In the genomic region with DNA sequence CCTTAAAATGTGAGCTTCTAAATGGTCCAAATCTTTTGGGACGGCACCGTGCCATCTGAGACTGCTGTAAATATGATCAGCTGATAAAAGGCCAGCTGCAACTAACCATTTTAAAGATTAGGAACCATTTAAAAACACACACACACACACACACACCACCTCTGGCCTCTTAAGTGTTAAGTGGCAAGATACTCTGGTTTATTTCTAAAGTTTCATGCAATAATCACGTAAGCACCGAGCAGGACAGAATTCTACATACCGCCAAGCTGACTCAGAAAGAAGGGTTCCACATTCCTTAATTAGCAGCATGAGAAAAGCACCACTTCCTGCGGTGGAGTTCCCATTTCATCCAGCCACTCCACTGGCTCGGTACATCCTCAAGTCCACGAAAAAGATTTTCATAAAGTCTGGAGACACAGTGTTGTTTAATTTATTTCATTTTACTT, we compare ENCODE assay signal across 1 cellular context.
TF ChIP-seq lines count a peak whose summit lies in the region.

No MANE protein-coding gene starts in this region.

TF ChIP-seq in HepG2, 621 proteins besides CTCF, POLR2A, EP300 and RAD21 (continued from another document):
- TF ChIP-seq, protein P1, sequence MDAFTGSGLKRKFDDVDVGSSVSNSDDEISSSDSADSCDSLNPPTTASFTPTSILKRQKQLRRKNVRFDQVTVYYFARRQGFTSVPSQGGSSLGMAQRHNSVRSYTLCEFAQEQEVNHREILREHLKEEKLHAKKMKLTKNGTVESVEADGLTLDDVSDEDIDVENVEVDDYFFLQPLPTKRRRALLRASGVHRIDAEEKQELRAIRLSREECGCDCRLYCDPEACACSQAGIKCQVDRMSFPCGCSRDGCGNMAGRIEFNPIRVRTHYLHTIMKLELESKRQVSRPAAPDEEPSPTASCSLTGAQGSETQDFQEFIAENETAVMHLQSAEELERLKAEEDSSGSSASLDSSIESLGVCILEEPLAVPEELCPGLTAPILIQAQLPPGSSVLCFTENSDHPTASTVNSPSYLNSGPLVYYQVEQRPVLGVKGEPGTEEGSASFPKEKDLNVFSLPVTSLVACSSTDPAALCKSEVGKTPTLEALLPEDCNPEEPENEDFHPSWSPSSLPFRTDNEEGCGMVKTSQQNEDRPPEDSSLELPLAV (CRISPR knock-in tag; conservative IDR thresholded peaks at IDR 0.05; ENCODE audit: low read depth) = no peak
- TF ChIP-seq ELF4 (CRISPR knock-in tag; IDR thresholded peaks at IDR 0.05; ENCODE audit: borderline replicate concordance) = no peak
- TF ChIP-seq, protein P2, sequence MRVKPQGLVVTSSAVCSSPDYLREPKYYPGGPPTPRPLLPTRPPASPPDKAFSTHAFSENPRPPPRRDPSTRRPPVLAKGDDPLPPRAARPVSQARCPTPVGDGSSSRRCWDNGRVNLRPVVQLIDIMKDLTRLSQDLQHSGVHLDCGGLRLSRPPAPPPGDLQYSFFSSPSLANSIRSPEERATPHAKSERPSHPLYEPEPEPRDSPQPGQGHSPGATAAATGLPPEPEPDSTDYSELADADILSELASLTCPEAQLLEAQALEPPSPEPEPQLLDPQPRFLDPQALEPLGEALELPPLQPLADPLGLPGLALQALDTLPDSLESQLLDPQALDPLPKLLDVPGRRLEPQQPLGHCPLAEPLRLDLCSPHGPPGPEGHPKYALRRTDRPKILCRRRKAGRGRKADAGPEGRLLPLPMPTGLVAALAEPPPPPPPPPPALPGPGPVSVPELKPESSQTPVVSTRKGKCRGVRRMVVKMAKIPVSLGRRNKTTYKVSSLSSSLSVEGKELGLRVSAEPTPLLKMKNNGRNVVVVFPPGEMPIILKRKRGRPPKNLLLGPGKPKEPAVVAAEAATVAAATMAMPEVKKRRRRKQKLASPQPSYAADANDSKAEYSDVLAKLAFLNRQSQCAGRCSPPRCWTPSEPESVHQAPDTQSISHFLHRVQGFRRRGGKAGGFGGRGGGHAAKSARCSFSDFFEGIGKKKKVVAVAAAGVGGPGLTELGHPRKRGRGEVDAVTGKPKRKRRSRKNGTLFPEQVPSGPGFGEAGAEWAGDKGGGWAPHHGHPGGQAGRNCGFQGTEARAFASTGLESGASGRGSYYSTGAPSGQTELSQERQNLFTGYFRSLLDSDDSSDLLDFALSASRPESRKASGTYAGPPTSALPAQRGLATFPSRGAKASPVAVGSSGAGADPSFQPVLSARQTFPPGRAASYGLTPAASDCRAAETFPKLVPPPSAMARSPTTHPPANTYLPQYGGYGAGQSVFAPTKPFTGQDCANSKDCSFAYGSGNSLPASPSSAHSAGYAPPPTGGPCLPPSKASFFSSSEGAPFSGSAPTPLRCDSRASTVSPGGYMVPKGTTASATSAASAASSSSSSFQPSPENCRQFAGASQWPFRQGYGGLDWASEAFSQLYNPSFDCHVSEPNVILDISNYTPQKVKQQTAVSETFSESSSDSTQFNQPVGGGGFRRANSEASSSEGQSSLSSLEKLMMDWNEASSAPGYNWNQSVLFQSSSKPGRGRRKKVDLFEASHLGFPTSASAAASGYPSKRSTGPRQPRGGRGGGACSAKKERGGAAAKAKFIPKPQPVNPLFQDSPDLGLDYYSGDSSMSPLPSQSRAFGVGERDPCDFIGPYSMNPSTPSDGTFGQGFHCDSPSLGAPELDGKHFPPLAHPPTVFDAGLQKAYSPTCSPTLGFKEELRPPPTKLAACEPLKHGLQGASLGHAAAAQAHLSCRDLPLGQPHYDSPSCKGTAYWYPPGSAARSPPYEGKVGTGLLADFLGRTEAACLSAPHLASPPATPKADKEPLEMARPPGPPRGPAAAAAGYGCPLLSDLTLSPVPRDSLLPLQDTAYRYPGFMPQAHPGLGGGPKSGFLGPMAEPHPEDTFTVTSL (CRISPR knock-in tag; IDR thresholded peaks at IDR 0.05; ENCODE audit: borderline replicate concordance) = no peak
- TF ChIP-seq, protein P3, sequence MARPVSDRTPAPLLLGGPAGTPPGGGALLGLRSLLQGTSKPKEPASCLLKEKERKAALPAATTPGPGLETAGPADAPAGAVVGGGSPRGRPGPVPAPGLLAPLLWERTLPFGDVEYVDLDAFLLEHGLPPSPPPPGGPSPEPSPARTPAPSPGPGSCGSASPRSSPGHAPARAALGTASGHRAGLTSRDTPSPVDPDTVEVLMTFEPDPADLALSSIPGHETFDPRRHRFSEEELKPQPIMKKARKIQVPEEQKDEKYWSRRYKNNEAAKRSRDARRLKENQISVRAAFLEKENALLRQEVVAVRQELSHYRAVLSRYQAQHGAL (CRISPR knock-in tag; IDR thresholded peaks at IDR 0.05; ENCODE audit: not compliant biosample characterization) = no peak
- no peak for TF ChIP-seq ATF7 (IDR thresholded peaks at IDR 0.05)
- TF ChIP-seq ATF7 (CRISPR knock-in tag; IDR thresholded peaks at IDR 0.05) = no peak
- no peak for TF ChIP-seq HNRNPUL1 (IDR thresholded peaks at IDR 0.05; ENCODE audit: low read depth, low read length)
- TF ChIP-seq, protein P4, sequence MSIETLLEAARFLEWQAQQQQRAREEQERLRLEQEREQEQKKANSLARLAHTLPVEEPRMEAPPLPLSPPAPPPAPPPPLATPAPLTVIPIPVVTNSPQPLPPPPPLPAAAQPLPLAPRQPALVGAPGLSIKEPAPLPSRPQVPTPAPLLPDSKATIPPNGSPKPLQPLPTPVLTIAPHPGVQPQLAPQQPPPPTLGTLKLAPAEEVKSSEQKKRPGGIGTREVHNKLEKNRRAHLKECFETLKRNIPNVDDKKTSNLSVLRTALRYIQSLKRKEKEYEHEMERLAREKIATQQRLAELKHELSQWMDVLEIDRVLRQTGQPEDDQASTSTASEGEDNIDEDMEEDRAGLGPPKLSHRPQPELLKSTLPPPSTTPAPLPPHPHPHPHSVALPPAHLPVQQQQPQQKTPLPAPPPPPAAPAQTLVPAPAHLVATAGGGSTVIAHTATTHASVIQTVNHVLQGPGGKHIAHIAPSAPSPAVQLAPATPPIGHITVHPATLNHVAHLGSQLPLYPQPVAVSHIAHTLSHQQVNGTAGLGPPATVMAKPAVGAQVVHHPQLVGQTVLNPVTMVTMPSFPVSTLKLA (IDR thresholded peaks at IDR 0.05) = no peak
- TF ChIP-seq PAF1 (CRISPR knock-in tag; IDR thresholded peaks at IDR 0.05) = no peak
- no peak for TF ChIP-seq ZFP36L1 (CRISPR knock-in tag; IDR thresholded peaks at IDR 0.05)
- no peak for TF ChIP-seq ZNF567 (CRISPR knock-in tag; IDR thresholded peaks at IDR 0.05; ENCODE audit: borderline replicate concordance)
- no peak for TF ChIP-seq SSRP1 (CRISPR knock-in tag; IDR thresholded peaks at IDR 0.05)
- TF ChIP-seq ZNF468 (CRISPR knock-in tag; IDR thresholded peaks at IDR 0.05) = no peak
- TF ChIP-seq, protein P5, sequence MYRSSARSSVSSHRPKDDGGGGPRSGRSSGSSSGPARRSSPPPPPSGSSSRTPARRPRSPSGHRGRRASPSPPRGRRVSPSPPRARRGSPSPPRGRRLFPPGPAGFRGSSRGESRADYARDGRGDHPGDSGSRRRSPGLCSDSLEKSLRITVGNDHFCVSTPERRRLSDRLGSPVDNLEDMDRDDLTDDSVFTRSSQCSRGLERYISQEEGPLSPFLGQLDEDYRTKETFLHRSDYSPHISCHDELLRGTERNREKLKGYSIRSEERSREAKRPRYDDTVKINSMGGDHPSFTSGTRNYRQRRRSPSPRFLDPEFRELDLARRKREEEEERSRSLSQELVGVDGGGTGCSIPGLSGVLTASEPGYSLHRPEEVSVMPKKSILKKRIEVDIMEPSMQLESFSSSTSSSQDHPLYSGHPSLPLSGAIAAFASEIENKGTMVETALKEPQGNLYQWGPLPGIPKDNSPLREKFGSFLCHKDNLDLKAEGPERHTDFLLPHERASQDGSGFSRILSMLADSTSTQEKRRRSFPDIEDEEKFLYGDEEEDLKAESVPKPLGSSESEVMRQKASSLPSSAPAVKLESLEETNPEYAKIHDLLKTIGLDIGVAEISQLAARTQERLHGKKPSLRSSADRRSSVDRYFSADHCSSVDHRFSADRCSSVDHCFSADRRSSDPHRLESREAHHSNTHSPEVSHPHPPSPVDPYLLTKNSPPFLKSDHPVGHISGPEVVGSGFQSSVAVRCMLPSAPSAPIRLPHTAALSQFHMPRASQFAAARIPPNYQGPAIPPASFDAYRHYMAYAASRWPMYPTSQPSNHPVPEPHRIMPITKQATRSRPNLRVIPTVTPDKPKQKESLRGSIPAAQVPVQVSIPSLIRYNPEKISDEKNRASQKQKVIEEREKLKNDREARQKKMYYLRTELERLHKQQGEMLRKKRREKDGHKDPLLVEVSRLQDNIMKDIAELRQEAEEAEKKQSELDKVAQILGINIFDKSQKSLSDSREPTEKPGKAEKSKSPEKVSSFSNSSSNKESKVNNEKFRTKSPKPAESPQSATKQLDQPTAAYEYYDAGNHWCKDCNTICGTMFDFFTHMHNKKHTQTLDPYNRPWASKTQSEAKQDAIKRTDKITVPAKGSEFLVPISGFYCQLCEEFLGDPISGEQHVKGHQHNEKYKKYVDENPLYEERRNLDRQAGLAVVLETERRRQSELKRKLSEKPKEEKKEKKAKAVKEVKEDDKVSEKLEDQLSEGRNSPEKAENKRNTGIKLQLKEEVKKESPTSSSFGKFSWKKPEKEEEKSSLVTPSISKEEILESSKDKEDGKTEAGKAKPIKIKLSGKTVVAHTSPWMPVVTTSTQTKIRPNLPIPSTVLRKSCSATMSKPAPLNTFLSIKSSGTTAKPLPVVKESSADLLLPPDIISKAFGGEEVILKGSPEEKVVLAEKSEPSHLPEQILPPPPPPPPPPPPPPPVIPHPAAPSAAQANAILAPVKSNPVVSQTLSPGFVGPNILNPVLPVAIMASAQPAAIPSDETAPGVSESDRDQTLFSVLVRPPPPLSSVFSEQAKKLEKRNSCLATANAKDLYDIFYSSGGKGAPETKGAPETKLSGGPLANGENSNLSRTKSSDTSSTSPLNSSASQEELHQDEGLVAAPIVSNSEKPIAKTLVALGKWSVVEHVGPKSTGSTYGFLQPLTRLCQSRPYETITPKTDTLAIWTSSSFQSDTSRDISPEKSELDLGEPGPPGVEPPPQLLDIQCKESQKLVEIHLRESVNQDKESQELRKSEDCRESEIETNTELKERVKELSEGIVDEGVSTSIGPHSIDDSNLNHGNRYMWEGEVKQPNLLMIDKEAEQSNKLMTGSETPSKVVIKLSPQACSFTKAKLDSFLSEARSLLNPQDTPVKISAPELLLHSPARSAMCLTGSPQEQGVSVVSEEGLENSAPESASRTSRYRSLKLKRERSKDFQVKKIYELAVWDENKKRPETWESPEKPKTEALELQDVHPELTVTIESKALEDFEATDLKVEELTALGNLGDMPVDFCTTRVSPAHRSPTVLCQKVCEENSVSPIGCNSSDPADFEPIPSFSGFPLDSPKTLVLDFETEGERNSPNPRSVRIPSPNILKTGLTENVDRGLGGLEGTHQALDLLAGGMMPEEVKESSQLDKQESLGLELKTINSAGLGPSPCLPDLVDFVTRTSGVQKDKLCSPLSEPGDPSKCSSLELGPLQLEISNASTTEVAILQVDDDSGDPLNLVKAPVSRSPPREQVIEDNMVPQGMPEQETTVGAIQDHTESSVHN (CRISPR knock-in tag; IDR thresholded peaks at IDR 0.05) = no peak
- TF ChIP-seq TAF15 (IDR thresholded peaks at IDR 0.05; ENCODE audit: low read depth, low read length, poor library complexity, severe bottlenecking) = no peak
- TF ChIP-seq, protein P6, sequence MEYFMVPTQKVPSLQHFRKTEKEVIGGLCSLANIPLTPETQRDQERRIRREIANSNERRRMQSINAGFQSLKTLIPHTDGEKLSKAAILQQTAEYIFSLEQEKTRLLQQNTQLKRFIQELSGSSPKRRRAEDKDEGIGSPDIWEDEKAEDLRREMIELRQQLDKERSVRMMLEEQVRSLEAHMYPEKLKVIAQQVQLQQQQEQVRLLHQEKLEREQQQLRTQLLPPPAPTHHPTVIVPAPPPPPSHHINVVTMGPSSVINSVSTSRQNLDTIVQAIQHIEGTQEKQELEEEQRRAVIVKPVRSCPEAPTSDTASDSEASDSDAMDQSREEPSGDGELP (IDR thresholded peaks at IDR 0.05; ENCODE audit: borderline replicate concordance, low read depth) = no peak
- TF ChIP-seq, protein P7, sequence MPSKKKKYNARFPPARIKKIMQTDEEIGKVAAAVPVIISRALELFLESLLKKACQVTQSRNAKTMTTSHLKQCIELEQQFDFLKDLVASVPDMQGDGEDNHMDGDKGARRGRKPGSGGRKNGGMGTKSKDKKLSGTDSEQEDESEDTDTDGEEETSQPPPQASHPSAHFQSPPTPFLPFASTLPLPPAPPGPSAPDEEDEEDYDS (CRISPR knock-in tag; IDR thresholded peaks at IDR 0.05) = no peak
- TF ChIP-seq, protein P8, sequence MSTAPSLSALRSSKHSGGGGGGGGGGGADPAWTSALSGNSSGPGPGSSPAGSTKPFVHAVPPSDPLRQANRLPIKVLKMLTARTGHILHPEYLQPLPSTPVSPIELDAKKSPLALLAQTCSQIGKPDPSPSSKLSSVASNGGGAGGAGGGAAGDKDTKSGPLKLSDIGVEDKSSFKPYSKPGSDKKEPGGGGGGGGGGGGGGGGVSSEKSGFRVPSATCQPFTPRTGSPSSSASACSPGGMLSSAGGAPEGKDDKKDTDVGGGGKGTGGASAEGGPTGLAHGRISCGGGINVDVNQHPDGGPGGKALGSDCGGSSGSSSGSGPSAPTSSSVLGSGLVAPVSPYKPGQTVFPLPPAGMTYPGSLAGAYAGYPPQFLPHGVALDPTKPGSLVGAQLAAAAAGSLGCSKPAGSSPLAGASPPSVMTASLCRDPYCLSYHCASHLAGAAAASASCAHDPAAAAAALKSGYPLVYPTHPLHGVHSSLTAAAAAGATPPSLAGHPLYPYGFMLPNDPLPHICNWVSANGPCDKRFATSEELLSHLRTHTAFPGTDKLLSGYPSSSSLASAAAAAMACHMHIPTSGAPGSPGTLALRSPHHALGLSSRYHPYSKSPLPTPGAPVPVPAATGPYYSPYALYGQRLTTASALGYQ (CRISPR knock-in tag; IDR thresholded peaks at IDR 0.05) = no peak
- TF ChIP-seq ZNF629 (CRISPR knock-in tag; conservative IDR thresholded peaks at IDR 0.05) = no peak
- no peak for TF ChIP-seq RCOR2 (CRISPR knock-in tag; IDR thresholded peaks at IDR 0.05)
